Comparison of ENCODE assay signal across 8 cellular contexts in the genomic region with DNA sequence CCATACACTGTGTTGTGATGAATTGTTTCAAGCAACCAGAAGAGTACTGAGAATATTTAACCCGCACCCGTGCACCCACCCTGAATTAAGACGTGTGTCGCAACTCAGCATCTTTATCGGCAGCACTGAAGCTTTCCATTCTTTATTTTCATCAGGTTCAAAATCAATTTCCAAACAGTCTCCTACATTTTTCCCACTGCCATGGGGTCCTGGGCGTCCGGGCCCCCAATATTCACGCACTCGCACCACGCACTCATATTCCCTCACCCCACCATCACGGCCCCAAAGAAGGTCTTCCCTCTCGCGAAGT. TPM values are rescaled to one million over a fixed set of nuclear protein-coding genes. Genes with fewer than 3 reads are reported as not detected.
DNase-seq lines count a peak whose midpoint lies in the region; TF ChIP-seq lines count a peak whose summit lies in the region.

No MANE protein-coding gene starts in this region.

- peak overlapping the region; percentile 98 for H3K4me3 Mint-ChIP-seq in nephron progenitor cell

- H3K4me2 ChIP-seq in Karpas-422 (ENCODE audit: low read depth, low read length, poor library complexity, severe bottlenecking), result peak overlapping the region; percentile 84

- H3K36me3 Mint-ChIP-seq in nephron progenitor cell (ENCODE audit: low read depth), result no peaks in the 10 kb centered on the region

- H4K20me1 ChIP-seq in Karpas-422 (ENCODE audit: insufficient read depth, low read depth, low read length), result peaks cover 20% of the 10 kb centered on the region; the same call in 1 of the 2 replicates

- no peaks in the 10 kb centered on the region for H3K9me3 Mint-ChIP-seq in nephron progenitor cell

- WGBS in ectodermal cell, 2 experiments, result 65 to 66% methylated on average over 13 of the region's 13 CpGs

- DNase-seq in BE2C (no peak), Karpas-422 (no peak), nephron progenitor cell (no peak), NCI-H2107 (lab: John Stamatoyannopoulos, UW) (no peak), NCI-H69 (lab: John Stamatoyannopoulos, UW) (no peak), GM20000 (ENCODE audit: low spot score) (no peak), NCI-H446 (lab: John Stamatoyannopoulos, UW) (no peak)

- peaks cover 45% of the 10 kb centered on the region for H3K27me3 Mint-ChIP-seq in nephron progenitor cell (ENCODE audit: low read depth, poor library complexity)

- peak overlapping the region; percentile 86 for H3K4me3 ChIP-seq in BE2C (ENCODE audit: low read depth, low read length)
- H3K4me3 ChIP-seq in Karpas-422 (ENCODE audit: low read length), result peak overlapping the region; percentile 93
- H3K4me3 ChIP-seq in ectodermal cell (ENCODE audit: insufficient read depth, low read depth, low read length), result peak overlapping the region; percentile 71

- H3K36me3 ChIP-seq in BE2C (no peaks in the 10 kb centered on the region), Karpas-422 (ENCODE audit: insufficient read depth, low read length) (peaks cover 23% of the 10 kb centered on the region), ectodermal cell (ENCODE audit: control insufficient read depth, insufficient read depth, low read length) (no peaks in the 10 kb centered on the region)

- H3K9me3 ChIP-seq in BE2C (no peaks in the 10 kb centered on the region), Karpas-422 (ENCODE audit: low read length) (no peaks in the 10 kb centered on the region), ectodermal cell (ENCODE audit: control insufficient read depth, low read length) (no peaks in the 10 kb centered on the region)

- peaks cover 29% of the 10 kb centered on the region for H3K79me2 ChIP-seq in Karpas-422 (ENCODE audit: low read length)

- H3K4me1 ChIP-seq in BE2C, result peaks cover 6% of the 10 kb centered on the region; the same call in 1 of the 2 replicates
- peaks cover 72% of the 10 kb centered on the region for H3K4me1 ChIP-seq in Karpas-422 (ENCODE audit: low read length)
- peaks cover 6% of the 10 kb centered on the region for H3K4me1 ChIP-seq in ectodermal cell (ENCODE audit: control insufficient read depth, insufficient read depth, low read length)

- peak overlapping the region; percentile 99 for H3K9ac ChIP-seq in Karpas-422 (ENCODE audit: low read length)

- H3K4me1 Mint-ChIP-seq in nephron progenitor cell, result peaks cover 48% of the 10 kb centered on the region

- H3K27ac ChIP-seq in Karpas-422 (ENCODE audit: low read length) (peak overlapping the region; percentile 95), ectodermal cell (ENCODE audit: insufficient read depth, low read depth, low read length, poor library complexity, severe bottlenecking) (no peak overlapping the region)

- H3K9me2 ChIP-seq in Karpas-422 (replicated peaks; ENCODE audit: insufficient read depth, low read length), result no peaks in the 10 kb centered on the region

- TF ChIP-seq CTCF in BE2C (IDR thresholded peaks at IDR 0.05; ENCODE audit: low read depth, low read length), result no peak
- no peak for TF ChIP-seq CTCF in nephron progenitor cell (IDR thresholded peaks at IDR 0.05)
- no peak for TF ChIP-seq CTCF in GM20000 (IDR thresholded peaks at IDR 0.05; ENCODE audit: extremely low read depth, missing control alignments)

- H2AFZ ChIP-seq in Karpas-422 (ENCODE audit: low read length), result no peak overlapping the region; the same call in 1 of the 2 replicates

- no peak overlapping the region for H3K27ac Mint-ChIP-seq in nephron progenitor cell

- H3K27me3 ChIP-seq in BE2C, result no peaks in the 10 kb centered on the region
- H3K27me3 ChIP-seq in Karpas-422 (ENCODE audit: low read length), result no peaks in the 10 kb centered on the region
- H3K27me3 ChIP-seq in ectodermal cell (ENCODE audit: control insufficient read depth, insufficient read depth, low read length, poor library complexity, severe bottlenecking), result peaks cover 21% of the 10 kb centered on the region

RNA-seq across cellular contexts. Expression of a gene that starts 1.8 kb away (rescaled TPM):
- polyA plus RNA-seq in BE2C (2012; ENCODE audit: insufficient read depth, insufficient read length, low read depth), result 1.9 TPM
- total RNA-seq in Karpas-422 (2014; rRNA removed; shearing (Covaris generic); ENCODE audit: low replicate concordance), result 74.1 and 241 TPM in 2 replicates
- polyA plus RNA-seq in ectodermal cell (2013, experiment 1 of 4), result not detected
- polyA plus RNA-seq in ectodermal cell (2013, experiment 2 of 4), result 0.39 TPM
- not detected for polyA plus RNA-seq in ectodermal cell (2013, experiment 3 of 4)
- polyA plus RNA-seq in ectodermal cell (2013, experiment 4 of 4), result not detected

RNA-seq across cellular contexts. Expression of a gene that starts 5.0 kb away (rescaled TPM):
- polyA plus RNA-seq in BE2C (2012; ENCODE audit: insufficient read depth, insufficient read length, low read depth), result not detected
- total RNA-seq in Karpas-422 (2014; rRNA removed; shearing (Covaris generic); ENCODE audit: low replicate concordance), result 223 and 233 TPM in 2 replicates
- polyA plus RNA-seq in ectodermal cell (2013, experiment 1 of 4), result not detected
- polyA plus RNA-seq in ectodermal cell (2013, experiment 2 of 4), result not detected
- polyA plus RNA-seq in ectodermal cell (2013, experiment 3 of 4), result not detected
- not detected for polyA plus RNA-seq in ectodermal cell (2013, experiment 4 of 4)

RNA-seq across cellular contexts. Expression of a gene that starts 5.7 kb away (rescaled TPM):
- 1.8 TPM for polyA plus RNA-seq in BE2C (2012; ENCODE audit: insufficient read depth, insufficient read length, low read depth)
- total RNA-seq in Karpas-422 (2014; rRNA removed; shearing (Covaris generic); ENCODE audit: low replicate concordance), result 5.1 and 6.6 TPM in 2 replicates
- polyA plus RNA-seq in ectodermal cell (2013, experiment 1 of 4), result 1.2 TPM
- not detected for polyA plus RNA-seq in ectodermal cell (2013, experiment 2 of 4)
- not detected for polyA plus RNA-seq in ectodermal cell (2013, experiment 3 of 4)
- polyA plus RNA-seq in ectodermal cell (2013, experiment 4 of 4), result 1.1 TPM

RNA-seq across cellular contexts. Expression of a gene that starts 8.3 kb away (rescaled TPM):
- not detected for polyA plus RNA-seq in BE2C (2012; ENCODE audit: insufficient read depth, insufficient read length, low read depth)
- 71.1 and 128 TPM in 2 replicates for total RNA-seq in Karpas-422 (2014; rRNA removed; shearing (Covaris generic); ENCODE audit: low replicate concordance)
- not detected for polyA plus RNA-seq in ectodermal cell (2013, experiment 1 of 4)
- not detected for polyA plus RNA-seq in ectodermal cell (2013, experiment 2 of 4)
- polyA plus RNA-seq in ectodermal cell (2013, experiment 3 of 4), result 0.21 TPM
- polyA plus RNA-seq in ectodermal cell (2013, experiment 4 of 4), result not detected

RNA-seq across cellular contexts. Expression of a gene that starts 12.4 kb away (rescaled TPM):
- 1.0 TPM for polyA plus RNA-seq in BE2C (2012; ENCODE audit: insufficient read depth, insufficient read length, low read depth)
- not detected in 2 replicates for total RNA-seq in Karpas-422 (2014; rRNA removed; shearing (Covaris generic); ENCODE audit: low replicate concordance)
- polyA plus RNA-seq in ectodermal cell (2013, experiment 1 of 4), result not detected
- not detected for polyA plus RNA-seq in ectodermal cell (2013, experiment 2 of 4)
- not detected for polyA plus RNA-seq in ectodermal cell (2013, experiment 3 of 4)
- not detected for polyA plus RNA-seq in ectodermal cell (2013, experiment 4 of 4)
